ENCODE assay signal across 25 cellular contexts in the genomic region with DNA sequence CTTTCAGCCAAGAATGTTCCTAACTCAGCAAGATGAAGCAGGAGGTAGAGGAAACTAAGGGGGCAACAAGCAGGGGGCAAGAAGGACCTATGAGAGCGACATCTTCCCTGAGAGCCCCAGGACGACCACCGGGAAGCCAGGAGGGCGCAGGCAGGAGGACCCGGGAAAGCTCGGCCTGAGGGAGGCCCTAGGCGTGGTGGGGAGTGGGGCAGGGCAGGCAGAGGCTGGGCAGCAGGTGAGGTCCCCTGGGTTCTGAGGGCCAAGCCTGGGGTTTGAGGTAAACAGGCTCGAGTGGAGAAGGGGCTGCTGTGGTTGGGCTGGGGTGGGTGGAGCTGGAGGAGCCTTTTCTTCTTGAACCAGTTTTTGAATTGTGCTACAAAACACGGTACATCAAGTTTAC. TPM values are rescaled to one million over a fixed set of nuclear protein-coding genes. Genes with fewer than 3 reads are reported as not detected.
"Had no signal": no experiment of that assay in that cellular context is flagged by ENCODE, and none has a peak within 500 bp of the region (broad histone marks: within the 10 kb centered on the region; RNA-seq: fewer than 3 reads in every experiment).

No MANE protein-coding gene starts in this region.

- H3K4me3 Mint-ChIP-seq: activated CD8-positive, alpha-beta T cell treated with anti-CD3 and anti-CD28 coated beads, Interleukin-2, amount 10 ng/mL, durations not matched to agents 7 days and 5 days; activated naive CD8-positive, alpha-beta T cell treated with anti-CD3 and anti-CD28 coated beads, Interleukin-2, amount 50 U/mL, for 24 hours; brain; WTC11 had no signal

- H3K9me3 Mint-ChIP-seq: activated naive CD4-positive, alpha-beta T cell treated with anti-CD3 and anti-CD28 coated beads, Interleukin-2, amount 50 U/mL, for 72 hours; activated naive CD8-positive, alpha-beta T cell treated with anti-CD3 and anti-CD28 coated beads, Interleukin-2, amount 50 U/mL, for 24 hours; brain; WTC11 had no signal

- H3K36me3 Mint-ChIP-seq: activated naive CD4-positive, alpha-beta T cell treated with anti-CD3 and anti-CD28 coated beads, Interleukin-2, amount 50 U/mL, for 72 hours; brain; WTC11 had no signal

- H3K4me1 Mint-ChIP-seq: activated naive CD8-positive, alpha-beta T cell treated with anti-CD3 and anti-CD28 coated beads, Interleukin-2, amount 50 U/mL, for 24 hours; brain; WTC11 had no signal

- H3K27ac Mint-ChIP-seq: activated CD8-positive, alpha-beta T cell treated with anti-CD3 and anti-CD28 coated beads, Interleukin-2, amount 10 ng/mL, durations not matched to agents 7 days and 5 days; activated naive CD4-positive, alpha-beta T cell treated with anti-CD3 and anti-CD28 coated beads, Interleukin-2, amount 50 U/mL, for 72 hours; activated naive CD8-positive, alpha-beta T cell treated with anti-CD3 and anti-CD28 coated beads, Interleukin-2, amount 50 U/mL, for 24 hours; brain; WTC11 had no signal

- ATAC-seq: activated CD8-positive, alpha-beta T cell treated with anti-CD3 and anti-CD28 coated beads, Interleukin-2, amount 10 ng/mL, durations not matched to agents 7 days and 5 days; activated naive CD4-positive, alpha-beta T cell treated with anti-CD3 and anti-CD28 coated beads, Interleukin-2, amount 50 U/mL, for 72 hours; activated naive CD8-positive, alpha-beta T cell treated with anti-CD3 and anti-CD28 coated beads, Interleukin-2, amount 50 U/mL, for 24 hours; PC-3; WTC11 had no signal

- FAIRE-seq: astrocyte had no signal

- DNase-seq: activated CD4-positive, alpha-beta T cell treated with anti-CD3 and anti-CD28 coated beads for 48 hours; activated CD4-positive, alpha-beta T cell treated with anti-CD3 and anti-CD28 coated beads, Interleukin-2, amount 50 U/mL, for 4 hours; activated CD4-positive, CD25-positive, alpha-beta regulatory T cell treated with anti-CD3 and anti-CD28 coated beads, Interleukin-2, amount 50 U/mL, for 72 hours; activated CD8-positive, alpha-beta memory T cell treated with anti-CD3 and anti-CD28 coated beads, Interleukin-2, amount 50 U/mL, for 48 hours; activated CD8-positive, alpha-beta T cell treated with anti-CD3 and anti-CD28 coated beads, Interleukin-2, amount 10 ng/mL, durations not matched to agents 7 days and 5 days; activated naive CD8-positive, alpha-beta T cell treated with anti-CD3 and anti-CD28 coated beads, Interleukin-2, amount 50 U/mL, for 24 hours; activated T-cell treated with anti-CD3 and anti-CD28 coated beads, Interleukin-2, amount 50 U/mL, for 1 hour; amygdala; Kasumi-1; KBM-7; NCI-H1105 treated with DMSO at 0.1 percent for 48 hours; NCI-H1436 treated with DMSO at 0.1 percent for 48 hours; NCI-H187; NCI-H2081; NCI-H446; NCI-H524; PC-3; SHP77 treated with DMSO at 0.1 percent for 48 hours; T-helper 1 cell had no signal

RNA-seq across cellular contexts. Expression of a gene that starts 1.3 kb away (rescaled TPM):
- total RNA-seq: activated CD8-positive, alpha-beta T cell treated with anti-CD3 and anti-CD28 coated beads, Interleukin-2, amount 10 ng/mL, durations not matched to agents 7 days and 5 days; activated naive CD4-positive, alpha-beta T cell treated with anti-CD3 and anti-CD28 coated beads, Interleukin-2, amount 50 U/mL, for 72 hours; astrocyte; PC-3; SK-MEL-5; T-helper 2 cell treated with Interferon-gamma antibody and Interleukin-4, amounts not matched to agents 100 ng/mL and 5 ng/mL, for 36 hours; WTC11 had no signal

RNA-seq across cellular contexts. Expression of a gene that starts 33.0 kb away (rescaled TPM):
- total RNA-seq: activated CD8-positive, alpha-beta T cell treated with anti-CD3 and anti-CD28 coated beads, Interleukin-2, amount 10 ng/mL, durations not matched to agents 7 days and 5 days; activated naive CD4-positive, alpha-beta T cell treated with anti-CD3 and anti-CD28 coated beads, Interleukin-2, amount 50 U/mL, for 72 hours; PC-3; SK-MEL-5 had no signal

RNA-seq across cellular contexts. Expression of a gene that starts 48.0 kb away (rescaled TPM):
- total RNA-seq: activated CD8-positive, alpha-beta T cell treated with anti-CD3 and anti-CD28 coated beads, Interleukin-2, amount 10 ng/mL, durations not matched to agents 7 days and 5 days; activated naive CD4-positive, alpha-beta T cell treated with anti-CD3 and anti-CD28 coated beads, Interleukin-2, amount 50 U/mL, for 72 hours; SK-MEL-5; T-helper 2 cell treated with Interferon-gamma antibody and Interleukin-4, amounts not matched to agents 100 ng/mL and 5 ng/mL, for 36 hours had no signal
